ENCODE assay signal across 23 cellular contexts in the genomic region with DNA sequence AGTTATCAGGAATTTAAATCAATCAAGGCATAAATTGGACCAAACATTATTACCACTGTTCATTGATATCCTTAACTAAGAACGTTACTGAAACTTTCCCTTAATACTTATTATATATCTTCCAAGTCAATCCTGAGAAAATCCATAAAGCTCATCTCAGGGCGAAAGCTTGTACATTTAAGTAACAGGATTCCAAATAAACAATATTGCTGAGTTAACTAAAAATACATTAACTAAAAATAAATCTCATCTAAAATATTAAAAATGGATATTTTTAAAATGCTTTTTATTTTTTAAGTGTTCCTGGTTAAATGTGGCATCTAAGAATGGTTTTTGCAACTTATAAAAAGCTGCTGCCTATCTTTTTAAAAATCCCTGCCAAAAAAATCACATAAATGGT.
"Had no signal": no experiment of that assay in that cellular context is flagged by ENCODE, and none has a peak within 500 bp of the region (broad histone marks: within the 10 kb centered on the region; RNA-seq: fewer than 3 reads in every experiment).

No MANE protein-coding gene starts in this region.

- H3K9me3 ChIP-seq: left lung, mucosa of descending colon, pancreas, prostate gland, sigmoid colon, spleen, suprapubic skin, tibial nerve, uterus had no signal

- ATAC-seq: left colon; left lung; mucosa of descending colon; naive thymus-derived CD4-positive, alpha-beta T cell; natural killer cell treated with Interleukin-12 subunit alpha and Interleukin-12 subunit beta and Interleukin-15 and Interleukin-18, amount 100 ng/mL, for 72 hours; pancreas; right cardiac atrium; stimulated activated effector memory CD8-positive, alpha-beta T cell treated with anti-CD3 and anti-CD28 coated beads, Interleukin-12 subunit alpha, Interleukin-12 subunit beta, amount 100 ng/mL, for 72 hours had no signal

- FAIRE-seq: kidney, pancreas, small intestine had no signal

- H3K27me3 ChIP-seq: left lung, pancreas, sigmoid colon, spleen, suprapubic skin, tibial nerve, uterus had no signal

- H3K27ac ChIP-seq: left lung, pancreas, prostate gland, sigmoid colon, spleen, suprapubic skin, tibial nerve, uterus had no signal

- H3K36me3 ChIP-seq: pancreas, prostate gland, suprapubic skin, uterus had no signal

- H3K4me3 ChIP-seq: left lung, lung, mucosa of descending colon, pancreas, prostate gland, sigmoid colon, spleen, suprapubic skin, tibial nerve, uterus had no signal

- H3K4me1 ChIP-seq: left lung, prostate gland, spleen, suprapubic skin, tibial nerve, uterus had no signal

- DNase-seq: hippocampal formation; kidney; left colon; left lung; midbrain; mucosa of descending colon; naive thymus-derived CD4-positive, alpha-beta T cell; pancreas; posterior cingulate gyrus; retina; right cardiac atrium; sigmoid colon; small intestine; spleen; stimulated activated CD4-positive, alpha-beta T cell treated with anti-CD3 and anti-CD28 coated beads, Interleukin-4, amount 100 ng/mL, for 24 hours; stimulated activated naive CD4-positive, alpha-beta T cell; uterus had no signal
